16 cellular contexts compared by ENCODE assay signal in genomic region chr20:20364747-20365558, GRCh38. TPM values are rescaled to one million over a fixed set of nuclear protein-coding genes. Genes with fewer than 3 reads are reported as not detected.
DNase-seq lines count a peak whose midpoint lies in the region; ATAC-seq and TF ChIP-seq lines count a peak whose summit lies in the region.
"Had no signal": no experiment of that assay in that cellular context is flagged by ENCODE, and none has a peak within 500 bp of the region (broad histone marks: within the 10 kb centered on the region; RNA-seq: fewer than 3 reads in every experiment).

No MANE protein-coding gene starts in this region.

- no peak overlapping the region for H3K27ac ChIP-seq in HUES48 (ENCODE audit: low read depth, low read length)
- H3K27ac ChIP-seq in neural cell (ENCODE audit: low read length): no peak overlapping the region
- H3K27ac ChIP-seq in PC-3 (ENCODE audit: low read length): no peak overlapping the region
- H3K27ac ChIP-seq: esophagus squamous epithelium had no signal

- no peak for TF ChIP-seq EP300 in neural cell (conservative IDR thresholded peaks at IDR 0.05; ENCODE audit: poor library complexity, severe bottlenecking)

- peaks cover 2% of the 10 kb centered on the region for H3K36me3 Mint-ChIP-seq in activated T-helper 1 cell treated with anti-CD3 and anti-CD28 coated beads, Interleukin-12 subunit alpha, Interleukin-12 subunit beta, Interleukin-2, Interleukin-4 antibody, amounts not matched to agents 30 ng/mL and 10 ng/mL and 1 ng/mL, durations not matched to agents 14 hours and 24 hours and 36 hours (ENCODE audit: low read depth)

- peaks cover 32% of the 10 kb centered on the region for H3K4me1 ChIP-seq in HUES48 (ENCODE audit: control insufficient read depth, insufficient read depth, low read length)
- peaks cover 5% of the 10 kb centered on the region; the same call in 1 of the 2 replicates for H3K4me1 ChIP-seq in PC-3 (ENCODE audit: insufficient read depth, low read length)

- CTCF ChIA-PET in PC-3 (lab: Charles Lee): no interaction called here

- H3K4me3 ChIP-seq in HUES48 (ENCODE audit: low read depth, low read length): peak overlapping the region; percentile 46
- H3K4me3 ChIP-seq in neural cell (ENCODE audit: low read length): peak overlapping the region; percentile 56
- H3K4me3 ChIP-seq in PC-3 (ENCODE audit: low read length): no peak overlapping the region
- H3K4me3 ChIP-seq: GM12878 had no signal

- H2AFZ ChIP-seq in neural cell (ENCODE audit: low read depth, low read length) (no peak overlapping the region), PC-3 (ENCODE audit: low read length) (no peak overlapping the region)

- H3K79me2 ChIP-seq in neural cell (replicated peaks; ENCODE audit: insufficient read depth, low read length) (peaks cover 8% of the 10 kb centered on the region), PC-3 (ENCODE audit: low read length) (no peaks in the 10 kb centered on the region)

- BruUV-seq in PC-3 (replicated peaks; lab: Mats Ljungman, UMichigan): no TSS peak

- H3K4me1 Mint-ChIP-seq in activated T-helper 1 cell treated with anti-CD3 and anti-CD28 coated beads, Interleukin-12 subunit alpha, Interleukin-12 subunit beta, Interleukin-2, Interleukin-4 antibody, amounts not matched to agents 30 ng/mL and 10 ng/mL and 1 ng/mL, durations not matched to agents 14 hours and 24 hours and 36 hours (ENCODE audit: low read depth): peaks cover 32% of the 10 kb centered on the region

- no peak overlapping the region for H3K9ac ChIP-seq in HUES48 (ENCODE audit: low read depth, low read length)
- peak overlapping the region; percentile 20 for H3K9ac ChIP-seq in neural cell (ENCODE audit: low read length)
- no peak overlapping the region for H3K9ac ChIP-seq in PC-3 (ENCODE audit: low read length)

- no peaks in the 10 kb centered on the region for H4K20me1 ChIP-seq in neural cell (ENCODE audit: insufficient read depth)
- no peaks in the 10 kb centered on the region for H4K20me1 ChIP-seq in PC-3 (ENCODE audit: low read length)

- TF ChIP-seq CTCF in neural cell (IDR thresholded peaks at IDR 0.05; ENCODE audit: poor library complexity, severe bottlenecking) (no peak), PC-3 (conservative IDR thresholded peaks at IDR 0.05; ENCODE audit: low read depth, low read length) (no peak)

- H3K4me2 ChIP-seq in neural cell (ENCODE audit: low read length) (no peak overlapping the region), PC-3 (ENCODE audit: low read length) (no peak overlapping the region)

- peaks cover 94% of the 10 kb centered on the region for H3K27me3 ChIP-seq in HUES48 (ENCODE audit: control insufficient read depth, insufficient read depth, low read length)
- H3K27me3 ChIP-seq in neural cell (ENCODE audit: insufficient read depth, low read depth, low read length): peaks cover 48% of the 10 kb centered on the region
- peaks cover 75% of the 10 kb centered on the region for H3K27me3 ChIP-seq in PC-3 (ENCODE audit: low read length)

- no peaks in the 10 kb centered on the region for H3K9me3 Mint-ChIP-seq in activated T-helper 1 cell treated with anti-CD3 and anti-CD28 coated beads, Interleukin-12 subunit alpha, Interleukin-12 subunit beta, Interleukin-2, Interleukin-4 antibody, amounts not matched to agents 30 ng/mL and 10 ng/mL and 1 ng/mL, durations not matched to agents 14 hours and 24 hours and 36 hours
- H3K9me3 Mint-ChIP-seq: activated naive CD4-positive, alpha-beta T cell treated with anti-CD3 and anti-CD28 coated beads, Interleukin-2, amount 10 ng/mL, durations not matched to agents 7 days and 5 days had no signal

- H3F3A ChIP-seq in neural cell (ENCODE audit: insufficient read depth, low read length, poor library complexity, severe bottlenecking) (peaks cover 10% of the 10 kb centered on the region), PC-3 (ENCODE audit: low read length, unreplicated experiment) (no peaks in the 10 kb centered on the region)

- peak; percentile 57 for DNase-seq in activated CD4-positive, alpha-beta T cell treated with anti-CD3 and anti-CD28 coated beads for 48 hours
- no peak for DNase-seq in activated CD4-positive, alpha-beta T cell treated with anti-CD3 and anti-CD28 coated beads, Interleukin-2, amount 50 U/mL, for 1 hour
- DNase-seq in activated T-helper 1 cell treated with anti-CD3 and anti-CD28 coated beads, Interleukin-12 subunit alpha, Interleukin-12 subunit beta, Interleukin-2, Interleukin-4 antibody, amounts not matched to agents 30 ng/mL and 10 ng/mL and 1 ng/mL, durations not matched to agents 14 hours and 24 hours and 36 hours (ENCODE audit: low spot score): no peak
- DNase-seq in PC-3: no peak
- DNase-seq in glomerular visceral epithelial cell (ENCODE audit: extremely low spot score): no peak
- DNase-seq: activated CD4-positive, CD25-positive, alpha-beta regulatory T cell; activated naive CD4-positive, alpha-beta T cell treated with anti-CD3 and anti-CD28 coated beads, Interleukin-2, amount 10 ng/mL, durations not matched to agents 7 days and 5 days; DND-41; esophagus squamous epithelium; midbrain; stimulated activated naive CD4-positive, alpha-beta T cell had no signal

- no peak overlapping the region for H3K4me3 Mint-ChIP-seq in activated T-helper 1 cell treated with anti-CD3 and anti-CD28 coated beads, Interleukin-12 subunit alpha, Interleukin-12 subunit beta, Interleukin-2, Interleukin-4 antibody, amounts not matched to agents 30 ng/mL and 10 ng/mL and 1 ng/mL, durations not matched to agents 14 hours and 24 hours and 36 hours
- H3K4me3 Mint-ChIP-seq: activated naive CD4-positive, alpha-beta T cell treated with anti-CD3 and anti-CD28 coated beads, Interleukin-2, amount 10 ng/mL, durations not matched to agents 7 days and 5 days had no signal

- intact Hi-C loops in activated T-helper 1 cell treated with anti-CD3 and anti-CD28 coated beads, Interleukin-12 subunit alpha, Interleukin-12 subunit beta, Interleukin-2, Interleukin-4 antibody, amounts not matched to agents 30 ng/mL and 10 ng/mL and 1 ng/mL, durations not matched to agents 14 hours and 24 hours and 36 hours (cut with micrococcal nuclease): loop anchor here (5.0 kb wide), 1 partner anchor 283 kb away; no protein-coding TSS in a partner anchor
- intact Hi-C loops in PC-3 (cut with micrococcal nuclease): loop anchor here (5.0 kb wide), 1 partner anchor 87 kb away; no protein-coding TSS in a partner anchor

- POLR2A ChIA-PET in PC-3 (lab: Charles Lee; ENCODE audit: unreplicated experiment): no interaction called here

- H3K9me2 ChIP-seq in neural cell (ENCODE audit: insufficient read depth, low read length) (no peaks in the 10 kb centered on the region), PC-3 (replicated peaks; ENCODE audit: low read length) (no peaks in the 10 kb centered on the region)

- TF ChIP-seq RAD21 in neural cell (conservative IDR thresholded peaks at IDR 0.05): no peak

- no peaks in the 10 kb centered on the region for H3K36me3 ChIP-seq in HUES48 (ENCODE audit: control insufficient read depth, insufficient read depth, low read length)
- H3K36me3 ChIP-seq in neural cell (ENCODE audit: insufficient read depth, low read length): no peaks in the 10 kb centered on the region
- H3K36me3 ChIP-seq in PC-3 (ENCODE audit: low read depth, low read length): no peaks in the 10 kb centered on the region
- H3K36me3 ChIP-seq: esophagus squamous epithelium had no signal

- ATAC-seq in PC-3 (no peak), GM18511 (IDR thresholded peaks at IDR 0.05; ENCODE audit: unreplicated experiment) (no peak)
- ATAC-seq: GM12878 had no signal

- peaks cover 58% of the 10 kb centered on the region for H3K27me3 Mint-ChIP-seq in activated T-helper 1 cell treated with anti-CD3 and anti-CD28 coated beads, Interleukin-12 subunit alpha, Interleukin-12 subunit beta, Interleukin-2, Interleukin-4 antibody, amounts not matched to agents 30 ng/mL and 10 ng/mL and 1 ng/mL, durations not matched to agents 14 hours and 24 hours and 36 hours (ENCODE audit: insufficient read depth)

- H3K27ac Mint-ChIP-seq in activated T-helper 1 cell treated with anti-CD3 and anti-CD28 coated beads, Interleukin-12 subunit alpha, Interleukin-12 subunit beta, Interleukin-2, Interleukin-4 antibody, amounts not matched to agents 30 ng/mL and 10 ng/mL and 1 ng/mL, durations not matched to agents 14 hours and 24 hours and 36 hours: peak overlapping the region; percentile 70
- H3K27ac Mint-ChIP-seq: activated naive CD4-positive, alpha-beta T cell treated with anti-CD3 and anti-CD28 coated beads, Interleukin-2, amount 10 ng/mL, durations not matched to agents 7 days and 5 days had no signal

- H3K9me3 ChIP-seq in HUES48 (ENCODE audit: control insufficient read depth, insufficient read depth, low read length) (no peaks in the 10 kb centered on the region), neural cell (ENCODE audit: low read length) (no peaks in the 10 kb centered on the region), PC-3 (ENCODE audit: low read length) (no peaks in the 10 kb centered on the region)
- H3K9me3 ChIP-seq: esophagus squamous epithelium had no signal

TF ChIP-seq in neural cell, 6 proteins besides CTCF, POLR2A, EP300 and RAD21:
- TF ChIP-seq EZH2 (IDR thresholded peaks at IDR 0.05; ENCODE audit: borderline replicate concordance, insufficient read depth, low read length, poor library complexity, severe bottlenecking): peak; percentile 9
- no peak for TF ChIP-seq SMC3 (conservative IDR thresholded peaks at IDR 0.05; ENCODE audit: poor library complexity)

RNA-seq across cellular contexts. Expression of gene INSM1, which starts 3.0 kb away (rescaled TPM):
- 30.1 and 32.3 TPM in 2 replicates for total RNA-seq in activated T-helper 1 cell treated with anti-CD3 and anti-CD28 coated beads, Interleukin-12 subunit alpha, Interleukin-12 subunit beta, Interleukin-2, Interleukin-4 antibody, amounts not matched to agents 30 ng/mL and 10 ng/mL and 1 ng/mL, durations not matched to agents 14 hours and 24 hours and 36 hours
- polyA plus RNA-seq in neural cell: 8.6 and 9.4 TPM in 2 replicates
- polyA minus RNA-seq in neural cell: 16.6 and 17.1 TPM in 2 replicates
- total RNA-seq in PC-3 (2014; rRNA removed): 0.04 TPM in 1 of 2 replicates, not detected in the other
- total RNA-seq: esophagus squamous epithelium, pulmonary artery endothelial cell had no signal

Comparison
In these comparisons a context has a peak if more than half of its experiments do, and no peak if none do; other contexts are left out.
1. RNA of gene INSM1, which starts 3.0 kb away (total RNA-seq): 30.1 to 32.3 TPM in activated T-helper 1 cell treated with anti-CD3 and anti-CD28 coated beads, Interleukin-12 subunit alpha, Interleukin-12 subunit beta, Interleukin-2, Interleukin-4 antibody, amounts not matched to agents 30 ng/mL and 10 ng/mL and 1 ng/mL, durations not matched to agents 14 hours and 24 hours and 36 hours; 0.04 TPM in PC-3; every median in the first group is over 10 times any median in the second.